In genomic region chr16:88686439-88687253, GRCh38 we compare ENCODE assay signal across 8 cellular contexts. TPM values are rescaled to one million over a fixed set of nuclear protein-coding genes. Genes with fewer than 3 reads are reported as not detected.
DNase-seq lines count a peak whose midpoint lies in the region; ATAC-seq and TF ChIP-seq lines count a peak whose summit lies in the region.

TSS of gene SNAI3 (minus strand) at chr16:88686507. CDS start at chr16:88686406, 101 bp downstream.

- no peak for TF ChIP-seq CTCF in GM13976 (IDR thresholded peaks at IDR 0.05; ENCODE audit: borderline replicate concordance, control extremely low read depth, extremely low read depth, insufficient read depth, missing control alignments)
- TF ChIP-seq CTCF in breast epithelium (IDR thresholded peaks at IDR 0.05) = no peak
- TF ChIP-seq CTCF in kidney epithelial cell (IDR thresholded peaks at IDR 0.05; ENCODE audit: insufficient read depth, low read length, poor library complexity, severe bottlenecking) = no peak

- H3K36me3 ChIP-seq in breast epithelium (no peaks in the 10 kb centered on the region), kidney epithelial cell (ENCODE audit: control insufficient read depth, insufficient read depth, low read length) (no peaks in the 10 kb centered on the region)

- H3K4me3 ChIP-seq in breast epithelium = peak within 1 kb of the TSS; percentile 43 to 83 (median 64)
- peak within 1 kb of the TSS; percentile 44 for H3K4me3 ChIP-seq in kidney epithelial cell (ENCODE audit: low read depth, low read length)

- peaks cover 6 to 8% of the 10 kb centered on the region in 2 donors for H3K4me1 ChIP-seq in breast epithelium

- in situ Hi-C loops in GM13976 (cut with MboI; ENCODE audit: low sequenced_read_pairs, unreplicated experiment) = no loop called here

- intact Hi-C loops in breast epithelium (cut with DNase I; ENCODE audit: low total_unique reads) = no loop called here

- no peak for TF ChIP-seq POLR2A in breast epithelium (IDR thresholded peaks at IDR 0.05)

- no peak within 1 kb of the TSS for H3K27ac ChIP-seq in breast epithelium

- H3K9me3 ChIP-seq in breast epithelium = no peaks in the 10 kb centered on the region

- DNase-seq in GM13976 (ENCODE audit: low spot score) (peak; percentile 96), NCI-H146 (lab: John Stamatoyannopoulos, UW) (peak; percentile 79), UCSD-AML1 (lab: John Stamatoyannopoulos, UW; ENCODE audit: unreplicated experiment) (peak; percentile 90), breast epithelium (ENCODE audit: low spot score in 2 of 2) (peak; percentile 81 to 86), kidney epithelial cell (ENCODE audit: low read depth) (no peak)
- peak; percentile 68 to 87 for DNase-seq in stimulated activated CD4-positive, alpha-beta T cell treated with anti-CD3 and anti-CD28 coated beads, Interleukin-15, amount 100 ng/mL, for 48 hours (ENCODE audit: low read depth in 2 of 2)

- ATAC-seq in HG02759 (IDR thresholded peaks at IDR 0.05; ENCODE audit: unreplicated experiment) (peak; percentile 69), GM21576 (IDR thresholded peaks at IDR 0.05; ENCODE audit: unreplicated experiment) (no peak)

- H3K27me3 ChIP-seq in breast epithelium (peaks cover 0 to 22% of the 10 kb centered on the region in 2 donors), kidney epithelial cell (ENCODE audit: control insufficient read depth, insufficient read depth, low read length) (peaks cover 60% of the 10 kb centered on the region)

RNA-seq across cellular contexts. Expression of gene SNAI3, which starts in this region (rescaled TPM):
- total RNA-seq in breast epithelium (under 1 TPM; 0.66 to 0.96 (median 0.73) TPM), kidney epithelial cell (0.82 and 1.1 TPM in 2 replicates)

Comparison
In these comparisons a context has a peak if more than half of its experiments do, and no peak if none do; other contexts are left out.
1. Peak in DNase-seq and H3K4me3 ChIP-seq in breast epithelium; RNA of the gene not detected or under 1 TPM.